Comparison of ENCODE assay signal across 10 cellular contexts in the genomic region with DNA sequence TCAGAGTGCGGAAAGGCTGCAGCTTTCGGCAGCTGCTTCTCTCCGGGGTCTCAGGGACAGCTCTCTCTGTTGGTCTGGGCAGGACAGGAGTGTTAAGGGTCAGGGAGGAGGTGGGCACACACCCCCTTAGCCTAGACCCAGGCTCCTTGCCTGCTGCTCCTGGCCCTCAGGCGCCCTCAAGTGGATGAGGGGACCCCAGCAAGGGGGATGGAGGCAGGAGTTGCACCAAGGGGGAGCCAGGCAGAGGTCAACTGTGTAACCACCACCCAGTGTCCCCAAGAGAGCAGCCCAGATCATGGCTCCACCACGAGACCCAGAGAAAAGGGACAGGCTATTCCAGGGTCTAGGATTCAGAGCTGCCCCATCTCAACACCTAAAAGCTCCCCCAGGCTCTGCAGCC. TPM values are rescaled to one million over a fixed set of nuclear protein-coding genes. Genes with fewer than 3 reads are reported as not detected.
A peak's percentile ranks its signal among the peaks of the same experiment; 100 is the strongest.
DNase-seq lines count a peak whose midpoint lies in the region; ATAC-seq and TF ChIP-seq lines count a peak whose summit lies in the region.
"Had no signal": no experiment of that assay in that cellular context is flagged by ENCODE, and none has a peak within 500 bp of the region (broad histone marks: within the 10 kb centered on the region; RNA-seq: fewer than 3 reads in every experiment).

No MANE protein-coding gene starts in this region.

- POLR2A ChIA-PET in Caco-2 (lab: Charles Lee) = no interaction called here
- POLR2A ChIA-PET in activated CD8-positive, alpha-beta T cell treated with anti-CD3 and anti-CD28 coated beads, Interleukin-2, amount 10 ng/mL, durations not matched to agents 7 days and 5 days (lab: Charles Lee) = interaction anchor here (0.6 to 0.8 kb wide), 2 partner anchors 9 to 12 kb away, joined by 4 read pairs; no protein-coding TSS in a partner anchor

- no peaks in the 10 kb centered on the region for H3K9me3 Mint-ChIP-seq in Caco-2 (ENCODE audit: unreplicated experiment)
- no peaks in the 10 kb centered on the region for H3K9me3 Mint-ChIP-seq in activated CD8-positive, alpha-beta T cell treated with anti-CD3 and anti-CD28 coated beads, Interleukin-2, amount 10 ng/mL, durations not matched to agents 7 days and 5 days (ENCODE audit: insufficient read depth)

- H3K27me3 ChIP-seq in Caco-2 (replicated peaks; ENCODE audit: control insufficient read depth, insufficient read depth, low read length) = no peaks in the 10 kb centered on the region

- H3K36me3 Mint-ChIP-seq in Caco-2 (ENCODE audit: insufficient read depth, unreplicated experiment) = peaks cover 6% of the 10 kb centered on the region
- H3K36me3 Mint-ChIP-seq in activated CD8-positive, alpha-beta T cell treated with anti-CD3 and anti-CD28 coated beads, Interleukin-2, amount 10 ng/mL, durations not matched to agents 7 days and 5 days (ENCODE audit: low read depth) = peaks cover 55% of the 10 kb centered on the region

- H3K4me1 Mint-ChIP-seq in Caco-2 (ENCODE audit: low read depth, unreplicated experiment) = no peaks in the 10 kb centered on the region
- no peaks in the 10 kb centered on the region for H3K4me1 Mint-ChIP-seq in activated CD8-positive, alpha-beta T cell treated with anti-CD3 and anti-CD28 coated beads, Interleukin-2, amount 10 ng/mL, durations not matched to agents 7 days and 5 days (ENCODE audit: low read depth)

- no peaks in the 10 kb centered on the region for H3K36me3 ChIP-seq in Caco-2 (ENCODE audit: control insufficient read depth, insufficient read depth, low read length)

- DNase-seq in Caco-2 (peak in 1 of 2 experiments; percentile 61), HT-29 (ENCODE audit: low spot score) (peak; percentile 13), left lobe of liver (ENCODE audit: low spot score) (no peak), activated gamma-delta T cell (lab: John Stamatoyannopoulos, UW) (no peak), CD1c-positive myeloid dendritic cell (ENCODE audit: extremely low spot score) (no peak), NCI-H2171 (lab: John Stamatoyannopoulos, UW) (no peak), middle frontal gyrus (ENCODE audit: extremely low spot score, low spot score) (no peak)
- DNase-seq in activated CD8-positive, alpha-beta T cell treated with anti-CD3 and anti-CD28 coated beads, Interleukin-2, amount 10 ng/mL, durations not matched to agents 7 days and 5 days = no peak
- DNase-seq: NCI-H187 treated with DMSO at 0.1 percent for 48 hours had no signal

- intact Hi-C loops in Caco-2 (cut with micrococcal nuclease; ENCODE audit: unreplicated experiment) = loop anchor here (5.0 kb wide), 1 partner anchor 66 kb away; no protein-coding TSS in a partner anchor

- 0 out of 2 replicates have a peak, but pooled peaks cover 3% of the 10 kb centered on the region for H3K4me1 ChIP-seq in Caco-2

- no peak overlapping the region for H3K4me3 ChIP-seq in Caco-2 (ENCODE audit: low read depth, low read length)
- H3K4me3 ChIP-seq: SK-N-MC had no signal

- peak; percentile 32 for ATAC-seq in activated CD8-positive, alpha-beta T cell treated with anti-CD3 and anti-CD28 coated beads, Interleukin-2, amount 10 ng/mL, durations not matched to agents 7 days and 5 days
- peak; percentile 9 for ATAC-seq in left lobe of liver

- H3K27me3 Mint-ChIP-seq in Caco-2 (ENCODE audit: insufficient read depth, unreplicated experiment) = no peaks in the 10 kb centered on the region
- H3K27me3 Mint-ChIP-seq in activated CD8-positive, alpha-beta T cell treated with anti-CD3 and anti-CD28 coated beads, Interleukin-2, amount 10 ng/mL, durations not matched to agents 7 days and 5 days (ENCODE audit: low read depth) = no peaks in the 10 kb centered on the region

- no peaks in the 10 kb centered on the region for H3K9me3 ChIP-seq in Caco-2

- peak; percentile 46 to 68 for TF ChIP-seq CTCF in Caco-2 (IDR thresholded peaks at IDR 0.05; ENCODE audit: insufficient read depth in 1 of 2, low read depth in 1 of 2, low read length in 1 of 2, severe bottlenecking in 1 of 2, unreplicated experiment in 1 of 2)

- BruUV-seq in Caco-2 (replicated peaks; lab: Mats Ljungman, UMichigan) = no TSS peak

- no peak overlapping the region for H3K27ac Mint-ChIP-seq in Caco-2 (ENCODE audit: unreplicated experiment)
- H3K27ac Mint-ChIP-seq in activated CD8-positive, alpha-beta T cell treated with anti-CD3 and anti-CD28 coated beads, Interleukin-2, amount 10 ng/mL, durations not matched to agents 7 days and 5 days = no peak overlapping the region

- CTCF ChIA-PET in Caco-2 (lab: Charles Lee) = interaction anchor here (0.6 to 3.0 kb wide), 6 partner anchors 13 to 199 kb away, joined by 3 to 20 read pairs (median 4); no protein-coding TSS in a partner anchor
- CTCF ChIA-PET in activated CD8-positive, alpha-beta T cell treated with anti-CD3 and anti-CD28 coated beads, Interleukin-2, amount 10 ng/mL, durations not matched to agents 7 days and 5 days (lab: Charles Lee) = interaction anchor here (5.4 kb wide), 1 partner anchor 13 kb away, joined by 50 read pairs; no protein-coding TSS in a partner anchor

- no peak overlapping the region for H3K4me3 Mint-ChIP-seq in Caco-2 (ENCODE audit: unreplicated experiment)
- H3K4me3 Mint-ChIP-seq in activated CD8-positive, alpha-beta T cell treated with anti-CD3 and anti-CD28 coated beads, Interleukin-2, amount 10 ng/mL, durations not matched to agents 7 days and 5 days = no peak overlapping the region

RNA-seq across cellular contexts. Expression of a gene that starts 26.9 kb away (rescaled TPM):
- total RNA-seq in Caco-2 (2022) = 1.6 and 3.0 TPM in 2 replicates
- total RNA-seq in HT-29 (2014; rRNA removed; shearing (Covaris generic)) = 0.08 and 0.34 TPM in 2 replicates
- 100 to 1,000 TPM; 261 to 268 TPM for total RNA-seq in activated CD8-positive, alpha-beta T cell treated with anti-CD3 and anti-CD28 coated beads, Interleukin-2, amount 10 ng/mL, durations not matched to agents 7 days and 5 days
- 1.6 TPM for total RNA-seq in left lobe of liver

Comparison
In these comparisons a context has a peak if more than half of its experiments do, and no peak if none do; other contexts are left out.
1. RNA of a gene that starts 26.9 kb away (total RNA-seq): 261 to 268 TPM in activated CD8-positive, alpha-beta T cell treated with anti-CD3 and anti-CD28 coated beads, Interleukin-2, amount 10 ng/mL, durations not matched to agents 7 days and 5 days; 1.6 to 3.0 TPM in Caco-2, 1.6 TPM in left lobe of liver (single experiment) and 0.08 to 0.34 TPM in HT-29; every median in the first group is over 10 times any median in the second.